11 cellular contexts compared by ENCODE assay signal in the genomic region with DNA sequence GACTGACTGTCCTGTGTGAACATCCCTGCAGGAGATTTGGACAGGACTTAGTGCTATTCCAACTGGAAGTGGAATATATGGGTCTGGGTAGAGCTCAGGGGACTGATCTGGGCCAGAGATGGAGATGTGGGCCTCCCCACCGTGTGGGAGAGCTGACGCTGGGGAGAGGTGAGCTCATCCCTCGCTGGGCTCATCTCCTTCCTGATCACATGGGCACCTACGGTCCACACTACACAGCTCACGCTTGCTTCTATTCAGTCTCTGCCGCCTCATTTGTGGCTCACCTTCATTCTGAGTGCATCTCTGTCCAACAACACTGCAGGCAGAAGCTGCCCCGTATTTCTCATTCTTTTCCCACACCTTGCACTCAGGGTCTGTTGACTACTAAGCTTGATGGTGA. TPM values are rescaled to one million over a fixed set of nuclear protein-coding genes. Genes with fewer than 3 reads are reported as not detected.
"Had no signal": no experiment of that assay in that cellular context is flagged by ENCODE, and none has a peak within 500 bp of the region (broad histone marks: within the 10 kb centered on the region; RNA-seq: fewer than 3 reads in every experiment).

No MANE protein-coding gene starts in this region.

- H3K4me3 ChIP-seq: gastroesophageal sphincter, thyroid gland had no signal

- H3K9me3 ChIP-seq: gastroesophageal sphincter, thyroid gland had no signal

- H3K27ac ChIP-seq: gastroesophageal sphincter, thyroid gland had no signal

- H3K27me3 ChIP-seq: gastroesophageal sphincter, thyroid gland had no signal

- H3K36me3 ChIP-seq: thyroid gland had no signal

- ATAC-seq: gastroesophageal sphincter had no signal

- DNase-seq: activated CD8-positive, alpha-beta memory T cell treated with anti-CD3 and anti-CD28 coated beads for 24 hours; activated effector memory CD4-positive, alpha-beta T cell treated with anti-CD3 and anti-CD28 coated beads, Interleukin-2, amount 50 U/mL, for 16 hours; central memory CD4-positive, alpha-beta T cell; effector memory CD4-positive, alpha-beta T cell; kidney glomerular epithelial cell; mesendoderm; T1000; thyroid gland had no signal

RNA-seq across cellular contexts. Expression of a gene that starts 26.2 kb away (rescaled TPM):
- total RNA-seq: liver, skeletal muscle tissue, thyroid gland had no signal

RNA-seq across cellular contexts. Expression of a gene that starts 39.9 kb away (rescaled TPM):
- total RNA-seq: skeletal muscle tissue had no signal
